Comparison of ENCODE assay signal across 22 cellular contexts in the genomic region with DNA sequence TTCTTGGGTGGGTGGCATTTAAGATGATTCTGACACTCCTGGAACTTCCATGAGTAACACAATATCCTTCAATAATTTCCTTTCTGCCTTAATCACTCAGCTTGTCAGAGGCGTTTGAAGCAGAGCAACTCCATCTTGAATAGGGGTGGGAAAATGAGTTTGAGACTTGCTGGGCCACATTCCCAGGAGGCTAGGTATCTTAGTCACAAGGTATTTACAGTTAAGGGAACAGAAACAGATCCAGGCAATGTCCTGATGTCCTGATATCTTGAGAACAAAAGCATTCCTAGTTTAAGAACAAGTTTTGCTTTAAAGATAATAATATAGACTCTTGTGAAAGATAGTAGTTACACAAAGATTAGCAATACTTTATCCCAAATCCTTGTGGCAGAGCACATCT.
DNase-seq lines count a peak whose midpoint lies in the region; ATAC-seq and TF ChIP-seq lines count a peak whose summit lies in the region.
"Had no signal": no experiment of that assay in that cellular context is flagged by ENCODE, and none has a peak within 500 bp of the region (broad histone marks: within the 10 kb centered on the region; RNA-seq: fewer than 3 reads in every experiment).

No MANE protein-coding gene starts in this region.

- peak overlapping the region in 3 of 5 donors; percentile 38 to 76 (median 68) for H3K27ac ChIP-seq in stomach
- H3K27ac ChIP-seq: ascending aorta, KMS-11, thoracic aorta had no signal

- no peak for TF ChIP-seq RAD21 in Ishikawa (IDR thresholded peaks at IDR 0.05; ENCODE audit: low read depth)

- H3K4me3 ChIP-seq in adipocyte (ENCODE audit: low read length) (peak overlapping the region; percentile 34), stomach (no peak overlapping the region)
- H3K4me3 ChIP-seq: ascending aorta, psoas muscle, thoracic aorta had no signal

- 26 to 65% (median 43%) methylated on average over 1 of the region's 1 CpG for WGBS in stomach, 5 donors

- no peak for TF ChIP-seq CTCF in stomach (IDR thresholded peaks at IDR 0.05)

- H3K27me3 ChIP-seq in adipocyte (replicated peaks; ENCODE audit: control insufficient read depth, insufficient read depth, low read length) (peaks cover 2% of the 10 kb centered on the region), stomach (no peaks in the 10 kb centered on the region)
- H3K27me3 ChIP-seq: ascending aorta had no signal

- H3K4me1 ChIP-seq in adipocyte (ENCODE audit: control insufficient read depth, insufficient read depth, low read length) (peaks cover 44% of the 10 kb centered on the region), stomach (no peaks in the 10 kb centered on the region)
- H3K4me1 ChIP-seq: ascending aorta had no signal

- intact Hi-C loops in stomach (cut with DNase I; ENCODE audit: low total_unique reads), result no loop called here

- H3K36me3 ChIP-seq in adipocyte (ENCODE audit: control insufficient read depth, insufficient read depth, low read length, severe bottlenecking) (no peaks in the 10 kb centered on the region), stomach (no peaks in the 10 kb centered on the region)
- H3K36me3 ChIP-seq: ascending aorta, thoracic aorta had no signal

- no peak for TF ChIP-seq POLR2A in stomach (IDR thresholded peaks at IDR 0.05)

- DNase-seq in adipocyte (ENCODE audit: low read depth) (no peak), kidney tubule cell (ENCODE audit: low spot score) (peak; percentile 81), stomach (no peak)
- DNase-seq: activated CD4-positive, alpha-beta memory T cell treated with anti-CD3 and anti-CD28 coated beads for 36 hours; activated naive CD4-positive, alpha-beta T cell treated with Interleukin-2 at 50 U/mL for 16 hours; AML-193; effector memory CD4-positive, alpha-beta T cell; hippocampal formation; kidney; NCI-H1048; NCI-H2081 treated with DMSO at 0.1 percent for 48 hours; NCI-H510A; psoas muscle; SHP77 treated with DMSO at 0.1 percent for 48 hours had no signal

- H3K9me3 ChIP-seq in adipocyte (ENCODE audit: control insufficient read depth, low read length), result peaks cover 10% of the 10 kb centered on the region
- peaks cover 0 to 9% (median 1%) of the 10 kb centered on the region in 4 donors for H3K9me3 ChIP-seq in stomach
- H3K9me3 ChIP-seq: psoas muscle, thoracic aorta had no signal

- ATAC-seq in HG02970 (IDR thresholded peaks at IDR 0.05; ENCODE audit: low FRiP score, unreplicated experiment), result no peak
- no peak for ATAC-seq in GM21526 (IDR thresholded peaks at IDR 0.05; ENCODE audit: low FRiP score, unreplicated experiment)
- no peak for ATAC-seq in GM21619 (IDR thresholded peaks at IDR 0.05; ENCODE audit: unreplicated experiment)
- ATAC-seq: WTC11 had no signal

- no peak for TF ChIP-seq EP300 in Ishikawa (IDR thresholded peaks at IDR 0.05; ENCODE audit: borderline replicate concordance)
- no peak for TF ChIP-seq EP300 in stomach (IDR thresholded peaks at IDR 0.05)

- H3K9ac ChIP-seq in adipocyte (ENCODE audit: low read length), result no peak overlapping the region
- H3K9ac ChIP-seq: KMS-11 had no signal

TF ChIP-seq in Ishikawa, 13 proteins besides CTCF, POLR2A, EP300 and RAD21:
- peak; percentile 63 for TF ChIP-seq TEAD4 (IDR thresholded peaks at IDR 0.05)
- TF ChIP-seq ZBTB7A (IDR thresholded peaks at IDR 0.05; ENCODE audit: low read depth), result no peak
- no peak for TF ChIP-seq YY1 (IDR thresholded peaks at IDR 0.05; ENCODE audit: low read depth)
